Comparison of ENCODE assay signal across 8 cellular contexts in the genomic region with DNA sequence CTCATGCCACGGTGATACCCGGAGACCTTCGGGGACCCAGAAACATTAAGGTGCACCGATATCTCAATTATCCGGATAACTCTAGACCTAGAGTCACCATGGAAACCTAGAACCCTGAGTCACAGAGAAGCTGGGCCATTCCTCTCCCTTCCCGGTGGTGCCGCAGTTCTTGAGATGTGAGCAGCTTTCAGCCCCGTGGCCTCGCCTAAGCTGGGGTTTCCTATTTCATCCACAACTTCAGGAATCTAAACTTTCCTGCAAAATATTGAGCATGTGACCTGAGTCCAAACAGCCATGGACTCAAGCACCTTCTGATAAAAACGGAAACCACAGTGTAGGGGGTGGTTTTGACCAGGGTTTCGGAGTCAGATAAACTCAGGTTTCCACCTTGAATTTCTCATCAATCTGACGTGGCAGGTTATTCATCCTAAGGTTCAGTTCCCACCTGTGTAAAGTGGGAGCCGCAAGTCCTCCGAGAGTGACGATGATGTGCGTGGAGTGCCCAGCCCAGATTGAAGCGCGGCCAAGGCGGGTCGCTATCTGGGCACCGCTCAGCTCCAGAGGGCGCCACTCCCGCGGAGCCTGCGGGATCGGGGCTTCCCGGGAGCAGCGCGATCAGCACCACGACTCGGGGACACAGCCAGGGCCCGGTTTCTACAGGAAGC. TPM values are rescaled to one million over a fixed set of nuclear protein-coding genes. Genes with fewer than 3 reads are reported as not detected.
DNase-seq lines count a peak whose midpoint lies in the region; ATAC-seq and TF ChIP-seq lines count a peak whose summit lies in the region.

No MANE protein-coding gene starts in this region.

- peak; percentile 11 for ATAC-seq in GM21737 (IDR thresholded peaks at IDR 0.05; ENCODE audit: unreplicated experiment)
- ATAC-seq in stimulated activated naive CD8-positive, alpha-beta T cell treated with anti-CD3 and anti-CD28 coated beads, Interleukin-15, amount 100 ng/mL, for 72 hours = peak; percentile 68

- TF ChIP-seq CTCF in epithelial cell of esophagus (IDR thresholded peaks at IDR 0.05; ENCODE audit: insufficient read depth, low read depth, low read length, missing control alignments) (peak; percentile 57), mesothelial cell of epicardium (IDR thresholded peaks at IDR 0.05; ENCODE audit: unreplicated experiment) (no peak)

- peak overlapping the region; percentile 77 for H3K27ac Mint-ChIP-seq in mesothelial cell of epicardium
- peak overlapping the region; percentile 98 to 99 for H3K27ac Mint-ChIP-seq in stimulated activated naive CD8-positive, alpha-beta T cell treated with anti-CD3 and anti-CD28 coated beads, Interleukin-15, amount 100 ng/mL, for 72 hours

- H3K4me1 Mint-ChIP-seq in mesothelial cell of epicardium = peaks cover 44% of the 10 kb centered on the region
- H3K4me1 Mint-ChIP-seq in stimulated activated naive CD8-positive, alpha-beta T cell treated with anti-CD3 and anti-CD28 coated beads, Interleukin-15, amount 100 ng/mL, for 72 hours = peaks cover 35% of the 10 kb centered on the region

- no peaks in the 10 kb centered on the region for H3K9me3 Mint-ChIP-seq in mesothelial cell of epicardium
- peaks cover 0 to 5% of the 10 kb centered on the region in 2 donors for H3K9me3 Mint-ChIP-seq in stimulated activated naive CD8-positive, alpha-beta T cell treated with anti-CD3 and anti-CD28 coated beads, Interleukin-15, amount 100 ng/mL, for 72 hours

- H3K27me3 Mint-ChIP-seq in mesothelial cell of epicardium (ENCODE audit: low read depth) = no peaks in the 10 kb centered on the region
- H3K27me3 Mint-ChIP-seq in stimulated activated naive CD8-positive, alpha-beta T cell treated with anti-CD3 and anti-CD28 coated beads, Interleukin-15, amount 100 ng/mL, for 72 hours = peaks cover 7% of the 10 kb centered on the region

- H3K4me3 ChIP-seq in epithelial cell of esophagus (ENCODE audit: low read length) = peak overlapping the region; percentile 99

- peak overlapping the region; percentile 68 for H3K4me3 Mint-ChIP-seq in mesothelial cell of epicardium
- H3K4me3 Mint-ChIP-seq in stimulated activated naive CD8-positive, alpha-beta T cell treated with anti-CD3 and anti-CD28 coated beads, Interleukin-15, amount 100 ng/mL, for 72 hours = peak overlapping the region; percentile 97 to 98

- DNase-seq in D341Med (ENCODE audit: low spot score) (peak; percentile 88), NCI-H2029 (lab: John Stamatoyannopoulos, UW) (peak; percentile 57), epithelial cell of esophagus (ENCODE audit: low read depth) (peak; percentile 92), mesothelial cell of epicardium (ENCODE audit: low spot score in 2 of 2, unreplicated experiment in 2 of 2) (peak in 1 of 2 experiments; percentile 47), GF-D8 (lab: John Stamatoyannopoulos, UW) (no peak)
- DNase-seq in activated CD4-positive, alpha-beta T cell treated with anti-CD3 and anti-CD28 coated beads, Interleukin-2, amount 50 U/mL, for 48 hours = peak; percentile 55 to 69
- DNase-seq in stimulated activated naive CD8-positive, alpha-beta T cell treated with anti-CD3 and anti-CD28 coated beads, Interleukin-15, amount 100 ng/mL, for 72 hours = peak; percentile 13 to 54

- H3K36me3 Mint-ChIP-seq in mesothelial cell of epicardium = peaks cover under 1% of the 10 kb centered on the region

RNA-seq across cellular contexts. Expression of gene ETS2, which starts 1.0 kb away (rescaled TPM):
- total RNA-seq in mesothelial cell of epicardium = 29.6 to 32.5 TPM (median 30.5 TPM) in 3 replicates
